1 cellular context compared by ENCODE assay signal in the genomic region with DNA sequence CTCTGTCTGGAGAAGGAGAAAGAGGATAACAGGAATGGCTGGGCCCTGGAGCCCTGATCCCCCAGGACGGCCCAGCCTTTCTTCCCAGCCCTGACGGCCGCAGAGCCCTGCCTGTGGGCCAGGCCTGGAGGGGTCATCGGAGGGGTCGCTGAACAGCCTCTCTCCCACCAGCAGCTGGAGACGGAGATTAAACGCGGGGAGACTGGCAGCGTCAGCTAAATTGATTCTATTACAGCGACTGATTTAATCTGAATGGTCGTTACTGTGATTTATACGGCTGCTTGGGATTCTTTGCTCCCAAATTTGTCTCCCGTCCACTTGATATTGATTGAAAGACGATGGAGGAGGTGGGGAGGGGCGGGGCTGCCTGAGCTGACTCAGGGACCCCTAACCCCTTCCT.
TF ChIP-seq lines count a peak whose summit lies in the region.

No MANE protein-coding gene starts in this region.

TF ChIP-seq in HepG2, 621 proteins besides CTCF, POLR2A, EP300 and RAD21:
- no peak for TF ChIP-seq RFXAP (CRISPR knock-in tag; IDR thresholded peaks at IDR 0.05; ENCODE audit: borderline replicate concordance)
- no peak for TF ChIP-seq ZNF501 (CRISPR knock-in tag; IDR thresholded peaks at IDR 0.05)
- TF ChIP-seq, protein P1, sequence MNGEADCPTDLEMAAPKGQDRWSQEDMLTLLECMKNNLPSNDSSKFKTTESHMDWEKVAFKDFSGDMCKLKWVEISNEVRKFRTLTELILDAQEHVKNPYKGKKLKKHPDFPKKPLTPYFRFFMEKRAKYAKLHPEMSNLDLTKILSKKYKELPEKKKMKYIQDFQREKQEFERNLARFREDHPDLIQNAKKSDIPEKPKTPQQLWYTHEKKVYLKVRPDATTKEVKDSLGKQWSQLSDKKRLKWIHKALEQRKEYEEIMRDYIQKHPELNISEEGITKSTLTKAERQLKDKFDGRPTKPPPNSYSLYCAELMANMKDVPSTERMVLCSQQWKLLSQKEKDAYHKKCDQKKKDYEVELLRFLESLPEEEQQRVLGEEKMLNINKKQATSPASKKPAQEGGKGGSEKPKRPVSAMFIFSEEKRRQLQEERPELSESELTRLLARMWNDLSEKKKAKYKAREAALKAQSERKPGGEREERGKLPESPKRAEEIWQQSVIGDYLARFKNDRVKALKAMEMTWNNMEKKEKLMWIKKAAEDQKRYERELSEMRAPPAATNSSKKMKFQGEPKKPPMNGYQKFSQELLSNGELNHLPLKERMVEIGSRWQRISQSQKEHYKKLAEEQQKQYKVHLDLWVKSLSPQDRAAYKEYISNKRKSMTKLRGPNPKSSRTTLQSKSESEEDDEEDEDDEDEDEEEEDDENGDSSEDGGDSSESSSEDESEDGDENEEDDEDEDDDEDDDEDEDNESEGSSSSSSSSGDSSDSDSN (CRISPR knock-in tag; IDR thresholded peaks at IDR 0.05): 0 out of 2 replicates have a peak, but pooled peaks have one; percentile 35
- TF ChIP-seq, protein P2, sequence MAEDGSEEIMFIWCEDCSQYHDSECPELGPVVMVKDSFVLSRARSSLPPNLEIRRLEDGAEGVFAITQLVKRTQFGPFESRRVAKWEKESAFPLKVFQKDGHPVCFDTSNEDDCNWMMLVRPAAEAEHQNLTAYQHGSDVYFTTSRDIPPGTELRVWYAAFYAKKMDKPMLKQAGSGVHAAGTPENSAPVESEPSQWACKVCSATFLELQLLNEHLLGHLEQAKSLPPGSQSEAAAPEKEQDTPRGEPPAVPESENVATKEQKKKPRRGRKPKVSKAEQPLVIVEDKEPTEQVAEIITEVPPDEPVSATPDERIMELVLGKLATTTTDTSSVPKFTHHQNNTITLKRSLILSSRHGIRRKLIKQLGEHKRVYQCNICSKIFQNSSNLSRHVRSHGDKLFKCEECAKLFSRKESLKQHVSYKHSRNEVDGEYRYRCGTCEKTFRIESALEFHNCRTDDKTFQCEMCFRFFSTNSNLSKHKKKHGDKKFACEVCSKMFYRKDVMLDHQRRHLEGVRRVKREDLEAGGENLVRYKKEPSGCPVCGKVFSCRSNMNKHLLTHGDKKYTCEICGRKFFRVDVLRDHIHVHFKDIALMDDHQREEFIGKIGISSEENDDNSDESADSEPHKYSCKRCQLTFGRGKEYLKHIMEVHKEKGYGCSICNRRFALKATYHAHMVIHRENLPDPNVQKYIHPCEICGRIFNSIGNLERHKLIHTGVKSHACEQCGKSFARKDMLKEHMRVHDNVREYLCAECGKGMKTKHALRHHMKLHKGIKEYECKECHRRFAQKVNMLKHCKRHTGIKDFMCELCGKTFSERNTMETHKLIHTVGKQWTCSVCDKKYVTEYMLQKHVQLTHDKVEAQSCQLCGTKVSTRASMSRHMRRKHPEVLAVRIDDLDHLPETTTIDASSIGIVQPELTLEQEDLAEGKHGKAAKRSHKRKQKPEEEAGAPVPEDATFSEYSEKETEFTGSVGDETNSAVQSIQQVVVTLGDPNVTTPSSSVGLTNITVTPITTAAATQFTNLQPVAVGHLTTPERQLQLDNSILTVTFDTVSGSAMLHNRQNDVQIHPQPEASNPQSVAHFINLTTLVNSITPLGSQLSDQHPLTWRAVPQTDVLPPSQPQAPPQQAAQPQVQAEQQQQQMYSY (CRISPR knock-in tag; IDR thresholded peaks at IDR 0.05): peak; percentile 76
TF ChIP-seq in HepG2: peak in this region for 2.
